ENCODE assay signal across 13 cellular contexts in the genomic region with DNA sequence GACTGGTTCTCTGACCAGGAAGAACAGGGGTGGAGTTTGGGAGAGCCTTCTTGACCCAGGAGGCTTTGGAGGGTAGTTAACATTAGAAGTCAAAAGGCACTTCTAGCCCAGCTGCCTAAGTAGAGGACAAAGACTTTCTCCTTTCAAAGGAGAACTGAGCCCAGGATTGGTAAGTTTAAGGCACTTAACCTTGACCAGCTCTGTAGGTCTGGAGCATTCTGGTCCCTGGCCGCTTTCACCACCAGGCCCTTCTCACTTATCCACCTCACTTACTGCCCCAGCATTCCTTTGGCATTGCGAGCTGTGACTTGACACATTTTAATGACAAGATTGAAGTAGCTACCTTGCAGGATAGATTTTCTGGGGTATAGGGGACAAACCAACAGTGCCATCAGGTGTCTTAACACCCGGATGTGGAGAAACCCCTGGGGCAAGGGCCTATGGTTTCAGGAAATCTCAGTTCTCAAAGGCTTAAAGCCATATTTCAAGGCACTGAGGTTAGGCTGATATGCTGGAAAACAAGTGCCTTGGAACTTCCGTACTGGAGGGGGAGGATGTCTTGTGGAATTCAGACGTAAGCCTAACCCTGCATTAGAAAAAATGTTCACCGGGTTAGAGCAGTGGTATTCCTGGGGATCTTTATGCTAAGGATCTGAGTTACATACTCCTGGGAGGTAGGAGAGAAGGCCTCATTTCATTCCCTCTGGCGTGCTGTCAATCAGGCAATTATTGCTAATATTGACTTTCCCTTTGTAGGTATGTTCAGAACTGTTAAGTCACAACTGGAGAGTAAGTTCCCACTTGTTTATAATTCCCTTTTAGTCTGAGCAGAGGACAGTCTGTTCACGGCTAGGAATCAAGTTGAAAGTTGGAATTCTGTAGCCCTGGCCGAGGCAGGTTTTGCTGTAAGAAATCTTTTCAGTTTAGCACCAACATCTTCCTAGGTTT. TPM values are rescaled to one million over a fixed set of nuclear protein-coding genes. Genes with fewer than 3 reads are reported as not detected.
DNase-seq lines count a peak whose midpoint lies in the region; ATAC-seq, FAIRE-seq and TF ChIP-seq lines count a peak whose summit lies in the region.
"Had no signal": no experiment of that assay in that cellular context is flagged by ENCODE, and none has a peak within 500 bp of the region (broad histone marks: within the 10 kb centered on the region; RNA-seq: fewer than 3 reads in every experiment).

No MANE protein-coding gene starts in this region.

- 80% methylated on average over 1 of the region's 9 CpGs; no CpG with 5 or more reads in 1 of the 2 experiments for WGBS in IMR-90 (ENCODE audit: extremely low coverage in 2 of 2, insufficient read length in 1 of 2), 2 experiments
- no CpG with 5 or more reads among the region's 9 CpGs for WGBS in trophoblast cell (ENCODE audit: extremely low coverage, insufficient coverage, insufficient read length)

- TF ChIP-seq POLR2A in IMR-90 (IDR thresholded peaks at IDR 0.05; ENCODE audit: low read depth, low read length), result no peak

- H2BK5ac ChIP-seq in IMR-90 (ENCODE audit: low read depth, low read length, poor library complexity, severe bottlenecking) (no peak overlapping the region), trophoblast cell (ENCODE audit: low read depth, low read length, poor library complexity) (no peak overlapping the region)

- no peak overlapping the region for H3K14ac ChIP-seq in IMR-90 (replicated peaks; ENCODE audit: low read depth, low read length)
- no peak overlapping the region for H3K14ac ChIP-seq in trophoblast cell (ENCODE audit: low read length)

- H3K9me3 Mint-ChIP-seq in effector memory CD8-positive, alpha-beta T cell, result no peaks in the 10 kb centered on the region

- H4K8ac ChIP-seq in IMR-90 (ENCODE audit: low read depth in 2 of 2, low read length in 2 of 2) (no peak overlapping the region), trophoblast cell (ENCODE audit: low read depth, low read length) (no peak overlapping the region)

- FAIRE-seq in frontal cortex (lab: Jason Lieb, UNC), result no peak
- FAIRE-seq: urothelium cell line had no signal

- no peak overlapping the region for H4K5ac ChIP-seq in IMR-90 (ENCODE audit: low read depth, low read length)

- H3K9me1 ChIP-seq in IMR-90 (ENCODE audit: insufficient read depth, low read length), result peaks cover 26% of the 10 kb centered on the region

- no peak overlapping the region for H3K4me2 ChIP-seq in IMR-90 (ENCODE audit: low read depth, low read length)
- H3K4me2 ChIP-seq in trophoblast cell (ENCODE audit: low read length), result no peak overlapping the region

- ATAC-seq in IMR-90 (ENCODE audit: low read depth), result no peak
- no peak for ATAC-seq in effector memory CD8-positive, alpha-beta T cell (replicated peaks)

- DNase-seq in IMR-90 (no peak), trophoblast cell (peak; percentile 96 to 97), frontal cortex (ENCODE audit: low spot score in 2 of 2) (no peak), NCI-H2107 treated with DMSO at 0.1 percent for 48 hours (lab: John Stamatoyannopoulos, UW; ENCODE audit: unreplicated experiment) (no peak), putamen (ENCODE audit: low spot score) (no peak)
- DNase-seq in effector memory CD8-positive, alpha-beta T cell, result no peak
- DNase-seq: activated gamma-delta T cell treated with Interleukin-2 at 50 U/mL for 16 hours, COR-L47, foreskin melanocyte, NCI-H1105 treated with DMSO at 0.1 percent for 48 hours, retina had no signal

- no peak overlapping the region for H4K12ac ChIP-seq in trophoblast cell (ENCODE audit: low read depth, low read length)

- BruUV-seq in IMR-90 (replicated peaks; lab: Mats Ljungman, UMichigan), result TSS peak; percentile 31

- POLR2A ChIA-PET in IMR-90 (lab: Charles Lee; ENCODE audit: unreplicated experiment), result interaction anchor here (0.7 kb wide), 1 partner anchor 20 kb away, joined by 9 read pairs; no protein-coding TSS in a partner anchor

- H3K79me1 ChIP-seq in IMR-90 (ENCODE audit: low read depth in 1 of 2, low read length in 2 of 2) (peaks cover 33 to 78% of the 10 kb centered on the region in 2 experiments), trophoblast cell (ENCODE audit: low read length) (peaks cover 12% of the 10 kb centered on the region)

- peak overlapping the region; percentile 8; the same call in 1 of the 2 replicates for H3K23ac ChIP-seq in IMR-90 (ENCODE audit: low read depth, low read length)
- H3K23ac ChIP-seq in trophoblast cell (ENCODE audit: low read length), result no peak overlapping the region

- H2BK12ac ChIP-seq in trophoblast cell (ENCODE audit: low read length), result no peak overlapping the region

- H2AK9ac ChIP-seq in IMR-90 (replicated peaks; ENCODE audit: low read depth, low read length, poor library complexity), result peak overlapping the region; percentile 29

- H2BK120ac ChIP-seq in IMR-90 (ENCODE audit: low read depth, low read length), result no peak overlapping the region
- H2BK120ac ChIP-seq in trophoblast cell (ENCODE audit: insufficient read depth, low read length, poor library complexity), result no peak overlapping the region

- in situ Hi-C loops in IMR-90 (cut with MboI; ENCODE audit: low sequenced_read_pairs), result no loop called here

- no peaks in the 10 kb centered on the region for H3K27me3 ChIP-seq in IMR-90 (ENCODE audit: control insufficient read depth, insufficient read depth, low read length)
- no peaks in the 10 kb centered on the region for H3K27me3 ChIP-seq in trophoblast cell (ENCODE audit: insufficient read depth, low read length)

- TF ChIP-seq RAD21 in IMR-90 (IDR thresholded peaks at IDR 0.05; ENCODE audit: low read length), result no peak

- no peak for TF ChIP-seq CTCF in IMR-90 (conservative IDR thresholded peaks at IDR 0.05; ENCODE audit: low read depth, low read length)

- no peak overlapping the region for H3K9ac ChIP-seq in IMR-90 (ENCODE audit: low read depth, low read length)
- no peak overlapping the region for H3K9ac ChIP-seq in trophoblast cell (ENCODE audit: low read length)

- H4K91ac ChIP-seq in IMR-90 (ENCODE audit: insufficient read depth, low read depth, low read length), result 0 out of 2 replicates have a peak overlapping the region, but pooled peaks have one; percentile 15
- no peak overlapping the region for H4K91ac ChIP-seq in trophoblast cell (ENCODE audit: low read depth, low read length)

- H3K18ac ChIP-seq in IMR-90 (ENCODE audit: low read depth, low read length) (no peak overlapping the region), trophoblast cell (ENCODE audit: low read length) (no peak overlapping the region)

- no peaks in the 10 kb centered on the region for H3K27me3 Mint-ChIP-seq in effector memory CD8-positive, alpha-beta T cell

- H3K4ac ChIP-seq in IMR-90 (ENCODE audit: low read depth, low read length), result no peak overlapping the region; the same call in 1 of the 2 replicates
- no peak overlapping the region for H3K4ac ChIP-seq in trophoblast cell (ENCODE audit: low read depth, low read length)

- peaks cover 26 to 38% of the 10 kb centered on the region in 2 donors for H3K4me1 Mint-ChIP-seq in effector memory CD8-positive, alpha-beta T cell (ENCODE audit: low read depth in 2 of 2)

- H2AFZ ChIP-seq in IMR-90 (replicated peaks; ENCODE audit: low read length, poor library complexity) (no peak overlapping the region), trophoblast cell (ENCODE audit: insufficient read depth, low read length, poor library complexity) (no peak overlapping the region)

- no peak overlapping the region for H3K56ac ChIP-seq in IMR-90 (ENCODE audit: extremely low read depth, insufficient read depth, low read length)

- dilution Hi-C loops in IMR-90 (cut with HindIII; ENCODE audit: low sequenced_read_pairs, unreplicated experiment), result no loop called here

- H3K9me3 ChIP-seq in IMR-90 (ENCODE audit: control insufficient read depth, insufficient read depth, low read length) (no peaks in the 10 kb centered on the region), trophoblast cell (ENCODE audit: insufficient read depth, low read depth, low read length) (peaks cover 1% of the 10 kb centered on the region)

- peaks cover 11% of the 10 kb centered on the region; the same call in 1 of the 2 replicates for H4K20me1 ChIP-seq in IMR-90 (ENCODE audit: insufficient read depth, low read length)

- H2BK15ac ChIP-seq in IMR-90 (ENCODE audit: low read depth, low read length), result no peak overlapping the region

- peak overlapping the region; percentile 20 to 79 for H3K27ac Mint-ChIP-seq in effector memory CD8-positive, alpha-beta T cell

- H3K4me3 ChIP-seq in IMR-90 (ENCODE audit: insufficient read depth, low read depth, low read length) (no peak overlapping the region), trophoblast cell (ENCODE audit: low read depth, low read length) (no peak overlapping the region)

- no peak overlapping the region for H3K4me3 Mint-ChIP-seq in effector memory CD8-positive, alpha-beta T cell

- H3K27ac ChIP-seq in IMR-90 (ENCODE audit: insufficient read depth, low read length) (no peak overlapping the region), trophoblast cell (ENCODE audit: low read depth, low read length) (no peak overlapping the region)

- peaks cover 21% of the 10 kb centered on the region for H3K36me3 ChIP-seq in IMR-90 (ENCODE audit: control insufficient read depth, insufficient read depth, low read length)
- peaks cover 14 to 20% of the 10 kb centered on the region in 2 experiments for H3K36me3 ChIP-seq in trophoblast cell (ENCODE audit: control insufficient read depth in 1 of 2, insufficient read depth in 2 of 2, low read length in 2 of 2)

- peaks cover 8% of the 10 kb centered on the region for H3K79me2 ChIP-seq in trophoblast cell (ENCODE audit: control insufficient read depth, insufficient read depth, low read length, poor library complexity)

- no peak overlapping the region for H2AK5ac ChIP-seq in IMR-90 (ENCODE audit: low read depth, low read length)
- no peak overlapping the region for H2AK5ac ChIP-seq in trophoblast cell (ENCODE audit: low read length)

- H3K36me3 Mint-ChIP-seq in effector memory CD8-positive, alpha-beta T cell (ENCODE audit: insufficient read depth), result peaks cover 34% of the 10 kb centered on the region

- intact Hi-C loops in IMR-90 (cut with micrococcal nuclease), result no loop called here

- CTCF ChIA-PET in IMR-90 (lab: Yijun Ruan, JAX), result interaction anchor here (1.5 kb wide), 1 partner anchor 30 kb away, joined by 3 read pairs; no protein-coding TSS in a partner anchor

- H3K4me1 ChIP-seq in IMR-90 (ENCODE audit: control insufficient read depth, insufficient read depth, low read length) (peaks cover 19% of the 10 kb centered on the region), trophoblast cell (ENCODE audit: control insufficient read depth in 1 of 2, insufficient read depth in 2 of 2, low read length in 2 of 2) (peaks cover 0 to 12% of the 10 kb centered on the region in 2 experiments)

- no peak overlapping the region for H2BK20ac ChIP-seq in IMR-90 (ENCODE audit: low read depth, low read length)

RNA-seq across cellular contexts. Expression of gene C2orf68, which starts 4.3 kb away (rescaled TPM):
- total RNA-seq in IMR-90 (2012; rRNA removed) (5.8 and 6.8 TPM in 2 replicates), frontal cortex (22.8 TPM)
- polyA plus RNA-seq in IMR-90 (2012; rRNA removed), result 6.7 and 10.1 TPM in 2 replicates
- polyA plus RNA-seq in IMR-90 (2012; cell fraction: cytosol; rRNA removed), result 2.2 and 3.1 TPM in 2 replicates
- 7.7 and 18.6 TPM in 2 replicates for polyA plus RNA-seq in IMR-90 (2012; cell fraction: nucleus; rRNA removed; ENCODE audit: low replicate concordance)
- polyA plus RNA-seq in trophoblast cell (2013), result 35.7 and 37.4 TPM in 2 replicates

RNA-seq across cellular contexts. Expression of gene TMEM150A, which starts 5.0 kb away (rescaled TPM):
- total RNA-seq in IMR-90 (2012; rRNA removed) (4.7 and 4.8 TPM in 2 replicates), frontal cortex (3.7 TPM)
- polyA plus RNA-seq in IMR-90 (2012; rRNA removed), result 16.3 and 19.1 TPM in 2 replicates
- polyA plus RNA-seq in IMR-90 (2012; cell fraction: cytosol; rRNA removed), result 15.8 and 27.0 TPM in 2 replicates
- 30.8 and 68.9 TPM in 2 replicates for polyA plus RNA-seq in IMR-90 (2012; cell fraction: nucleus; rRNA removed; ENCODE audit: low replicate concordance)
- polyA plus RNA-seq in trophoblast cell (2013), result 10.1 and 10.9 TPM in 2 replicates

RNA-seq across cellular contexts. Expression of gene USP39, which starts 8.4 kb away (rescaled TPM):
- total RNA-seq in IMR-90 (2012; rRNA removed), result 48.0 and 71.7 TPM in 2 replicates
- polyA plus RNA-seq in IMR-90 (2012; rRNA removed), result 39.4 and 40.5 TPM in 2 replicates
- polyA plus RNA-seq in IMR-90 (2012; cell fraction: cytosol; rRNA removed), result 33.7 and 130 TPM in 2 replicates
- 40.8 and 58.0 TPM in 2 replicates for polyA plus RNA-seq in IMR-90 (2012; cell fraction: nucleus; rRNA removed; ENCODE audit: low replicate concordance)
- polyA plus RNA-seq in trophoblast cell (2013), result 49.1 and 49.7 TPM in 2 replicates
- total RNA-seq in frontal cortex, result 38.3 TPM

RNA-seq across cellular contexts. Expression of gene RNF181, which starts 12.0 kb away (rescaled TPM):
- total RNA-seq in IMR-90 (2012; rRNA removed), result 326 and 498 TPM in 2 replicates
- 438 and 481 TPM in 2 replicates for polyA plus RNA-seq in IMR-90 (2012; rRNA removed)
- 538 and 709 TPM in 2 replicates for polyA plus RNA-seq in IMR-90 (2012; cell fraction: cytosol; rRNA removed)
- polyA plus RNA-seq in IMR-90 (2012; cell fraction: nucleus; rRNA removed; ENCODE audit: low replicate concordance), result 203 and 232 TPM in 2 replicates
- 201 and 212 TPM in 2 replicates for polyA plus RNA-seq in trophoblast cell (2013)
- 51.8 TPM for total RNA-seq in frontal cortex

RNA-seq across cellular contexts. Expression of gene VAMP5, which starts 23.3 kb away (rescaled TPM):
- 13.8 and 27.8 TPM in 2 replicates for total RNA-seq in IMR-90 (2012; rRNA removed)
- 103 and 121 TPM in 2 replicates for polyA plus RNA-seq in IMR-90 (2012; rRNA removed)
- 209 and 319 TPM in 2 replicates for polyA plus RNA-seq in IMR-90 (2012; cell fraction: cytosol; rRNA removed)
- polyA plus RNA-seq in IMR-90 (2012; cell fraction: nucleus; rRNA removed; ENCODE audit: low replicate concordance), result 51.1 and 83.2 TPM in 2 replicates
- 9.0 and 9.3 TPM in 2 replicates for polyA plus RNA-seq in trophoblast cell (2013)
- 3.3 TPM for total RNA-seq in frontal cortex
- total RNA-seq: HT1080 had no signal

Comparison
In these comparisons a context has a peak if more than half of its experiments do, and no peak if none do; other contexts are left out.
1. DNase-seq: peak in trophoblast cell (2 of 2); none in IMR-90 (single experiment), effector memory CD8-positive, alpha-beta T cell (0 of 3), frontal cortex (0 of 2), NCI-H2107 treated with DMSO at 0.1 percent for 48 hours (single experiment) and putamen (single experiment).